ENCODE assay signal across 31 cellular contexts in the genomic region with DNA sequence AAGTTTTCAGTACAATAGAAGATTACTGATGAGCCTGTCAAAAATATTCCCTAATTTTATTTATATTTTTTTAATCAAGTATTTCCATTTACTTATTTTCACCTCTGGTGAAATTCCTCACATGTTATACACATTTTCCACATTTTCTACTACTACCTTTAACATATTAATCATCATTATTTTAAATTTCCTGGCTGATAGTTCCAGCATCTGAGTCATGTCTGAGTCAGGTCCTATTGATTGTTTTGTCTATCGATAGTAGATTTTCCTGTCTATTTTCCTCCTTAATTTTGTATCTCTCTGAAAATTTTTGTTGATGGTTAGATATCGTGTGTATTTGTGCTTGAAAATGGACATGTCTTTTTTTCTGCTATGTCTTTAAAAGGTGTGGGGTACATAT.
"Had no signal": no experiment of that assay in that cellular context is flagged by ENCODE, and none has a peak within 500 bp of the region (broad histone marks: within the 10 kb centered on the region; RNA-seq: fewer than 3 reads in every experiment).

No MANE protein-coding gene starts in this region.

- H3K4me1 ChIP-seq: SJCRH30 had no signal

- H3K9me3 ChIP-seq: SJCRH30 had no signal

- H3K9me3 Mint-ChIP-seq: activated CD4-positive, alpha-beta T cell treated with anti-CD3 and anti-CD28 coated beads, Interleukin-2, amount 10 ng/mL, durations not matched to agents 24 days and 14 days had no signal

- H3K4me3 ChIP-seq: cardiac muscle cell, K562, SJCRH30, SK-N-MC had no signal

- H3K27ac ChIP-seq: brain microvascular endothelial cell, cardiac muscle cell, SJCRH30, SK-N-MC, WERI-Rb-1 had no signal

- ATAC-seq: activated CD8-positive, alpha-beta T cell treated with anti-CD3 and anti-CD28 coated beads for 36 hours; activated T-cell treated with anti-CD3 and anti-CD28 coated beads, Interleukin-2, amount 50 U/mL, for 72 hours; activated T-helper 17 cell treated with anti-CD3 and anti-CD28 coated beads, Interleukin-2, amount 50 U/mL, for 72 hours; K562 had no signal

- FAIRE-seq: K562 had no signal

- H3K4me3 Mint-ChIP-seq: activated CD4-positive, alpha-beta T cell treated with anti-CD3 and anti-CD28 coated beads, Interleukin-2, amount 10 ng/mL, durations not matched to agents 24 days and 14 days; activated CD8-positive, alpha-beta T cell treated with anti-CD3 and anti-CD28 coated beads for 36 hours; activated naive CD8-positive, alpha-beta T cell treated with anti-CD3 and anti-CD28 coated beads for 36 hours; activated T-cell treated with anti-CD3 and anti-CD28 coated beads, Interleukin-2, amount 50 U/mL, for 72 hours; activated T-helper 17 cell treated with anti-CD3 and anti-CD28 coated beads, Interleukin-2, amount 50 U/mL, for 72 hours; central memory CD8-positive, alpha-beta T cell had no signal

- DNase-seq: activated CD4-positive, alpha-beta T cell treated with anti-CD3 and anti-CD28 coated beads, Interleukin-2, amount 10 ng/mL, durations not matched to agents 24 days and 14 days; activated CD4-positive, alpha-beta T cell treated with anti-CD3 and anti-CD28 coated beads, Interleukin-2, amount 50 U/mL, for 4 hours; activated CD4-positive, CD25-positive, alpha-beta regulatory T cell; activated CD8-positive, alpha-beta T cell treated with anti-CD3 and anti-CD28 coated beads for 36 hours; activated effector memory CD4-positive, alpha-beta T cell treated with anti-CD3 and anti-CD28 coated beads, Interleukin-2, amount 50 U/mL, for 16 hours; activated naive CD4-positive, alpha-beta T cell; activated naive CD4-positive, alpha-beta T cell treated with anti-CD3 and anti-CD28 coated beads, Interleukin-2, amount 50 U/mL, for 16 hours; activated naive CD8-positive, alpha-beta T cell treated with anti-CD3 and anti-CD28 coated beads for 36 hours; activated T-cell treated with anti-CD3 and anti-CD28 coated beads, Interleukin-2, amount 50 U/mL, for 1 hour; activated T-cell treated with anti-CD3 and anti-CD28 coated beads, Interleukin-2, amount 50 U/mL, for 72 hours; amniotic stem cell; aorta; brain microvascular endothelial cell; NCI-H1105; NCI-H1417 treated with DMSO at 0.1 percent for 48 hours; NCI-H1694; NCI-H1930; NCI-H2081 treated with DMSO at 0.1 percent for 48 hours; NCI-H345; NCI-H510A; NCI-H526; NCI-H748 treated with DMSO at 0.1 percent for 48 hours; SHP77; SJCRH30; T1000; WERI-Rb-1 had no signal

- H3K36me3 ChIP-seq: brain microvascular endothelial cell, cardiac muscle cell, SJCRH30, WERI-Rb-1 had no signal

- H3K27ac Mint-ChIP-seq: activated CD4-positive, alpha-beta T cell treated with anti-CD3 and anti-CD28 coated beads, Interleukin-2, amount 10 ng/mL, durations not matched to agents 24 days and 14 days; activated CD8-positive, alpha-beta T cell treated with anti-CD3 and anti-CD28 coated beads for 36 hours; activated naive CD8-positive, alpha-beta T cell treated with anti-CD3 and anti-CD28 coated beads for 36 hours; activated T-cell treated with anti-CD3 and anti-CD28 coated beads, Interleukin-2, amount 50 U/mL, for 72 hours; activated T-helper 17 cell treated with anti-CD3 and anti-CD28 coated beads, Interleukin-2, amount 50 U/mL, for 72 hours had no signal

- H3K27me3 Mint-ChIP-seq: activated CD4-positive, alpha-beta T cell treated with anti-CD3 and anti-CD28 coated beads, Interleukin-2, amount 10 ng/mL, durations not matched to agents 24 days and 14 days; activated CD8-positive, alpha-beta T cell treated with anti-CD3 and anti-CD28 coated beads for 36 hours; activated naive CD8-positive, alpha-beta T cell treated with anti-CD3 and anti-CD28 coated beads for 36 hours; central memory CD8-positive, alpha-beta T cell had no signal

- H3K36me3 Mint-ChIP-seq: activated naive CD8-positive, alpha-beta T cell treated with anti-CD3 and anti-CD28 coated beads for 36 hours had no signal

- H3K4me1 Mint-ChIP-seq: activated CD4-positive, alpha-beta T cell treated with anti-CD3 and anti-CD28 coated beads, Interleukin-2, amount 10 ng/mL, durations not matched to agents 24 days and 14 days; activated naive CD8-positive, alpha-beta T cell treated with anti-CD3 and anti-CD28 coated beads for 36 hours; activated T-helper 17 cell treated with anti-CD3 and anti-CD28 coated beads, Interleukin-2, amount 50 U/mL, for 72 hours; central memory CD8-positive, alpha-beta T cell had no signal

- H3K27me3 ChIP-seq: brain microvascular endothelial cell, cardiac muscle cell, SJCRH30 had no signal
